ENCODE assay signal across 22 cellular contexts in the genomic region with DNA sequence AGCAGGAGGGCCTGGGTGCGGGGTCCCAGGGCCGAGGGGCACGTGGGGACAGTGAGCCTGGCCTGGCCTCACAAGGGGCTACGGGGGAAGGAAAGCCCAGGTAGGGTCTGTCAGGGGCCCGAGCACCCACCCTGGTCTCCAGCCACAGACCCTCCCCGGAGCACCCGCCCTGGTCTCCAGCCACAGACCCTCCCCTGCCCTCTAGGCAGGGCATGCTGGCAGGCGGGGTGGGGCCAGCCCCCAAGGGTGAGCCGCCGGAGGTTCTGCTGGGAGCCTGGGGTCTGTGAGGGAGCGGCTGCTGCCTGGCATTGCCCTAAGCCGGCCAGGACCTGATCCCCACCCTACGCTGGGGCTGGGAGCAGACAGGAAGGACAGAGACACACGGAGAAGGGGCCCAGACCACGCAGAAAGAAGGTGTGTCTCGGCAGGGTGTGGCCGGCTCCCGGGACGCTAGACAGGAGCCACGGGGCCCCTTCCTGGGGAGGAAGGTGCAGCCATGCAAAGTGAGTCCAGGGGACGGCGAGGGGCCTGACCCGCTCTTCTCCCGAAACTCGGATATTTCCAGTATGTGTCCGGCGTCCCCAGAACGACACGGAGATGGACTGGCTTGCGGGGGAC. TPM values are rescaled to one million over a fixed set of nuclear protein-coding genes. Genes with fewer than 3 reads are reported as not detected.
DNase-seq lines count a peak whose midpoint lies in the region; ATAC-seq and TF ChIP-seq lines count a peak whose summit lies in the region.
"Had no signal": no experiment of that assay in that cellular context is flagged by ENCODE, and none has a peak within 500 bp of the region (broad histone marks: within the 10 kb centered on the region; RNA-seq: fewer than 3 reads in every experiment).

No MANE protein-coding gene starts in this region.

- no peaks in the 10 kb centered on the region for H3K9me2 ChIP-seq in hepatocyte (replicated peaks; ENCODE audit: insufficient read depth)

- H3K4me3 ChIP-seq in left ventricle myocardium inferior = peak overlapping the region; percentile 23
- no peak overlapping the region for H3K4me3 ChIP-seq in heart right ventricle
- no peak overlapping the region for H3K4me3 ChIP-seq in NT2/D1 (ENCODE audit: insufficient read length, low read depth)
- no peak overlapping the region for H3K4me3 ChIP-seq in hepatocyte
- H3K4me3 ChIP-seq: BLaER1 treated with 17β-estradiol and CSF1 and Interleukin-3, amounts not matched to agents 10 nM and 100 nM; GM12878; GM23338 had no signal

- H3K27ac ChIP-seq in left ventricle myocardium inferior (replicated peaks) (no peak overlapping the region), heart right ventricle (peak overlapping the region in 1 of 10 donors; percentile 53), hepatocyte (peak overlapping the region; percentile 83)
- H3K27ac ChIP-seq: BLaER1 treated with 17β-estradiol and CSF1 and Interleukin-3, amounts not matched to agents 10 nM and 100 nM had no signal

- H3K27me3 ChIP-seq in left ventricle myocardium inferior (ENCODE audit: low read depth) (peaks cover 40% of the 10 kb centered on the region), heart right ventricle (peaks cover 0 to 38% (median 9%) of the 10 kb centered on the region in 7 donors), NT2/D1 (ENCODE audit: insufficient read depth, insufficient read length) (no peaks in the 10 kb centered on the region), hepatocyte (no peaks in the 10 kb centered on the region)

- peaks cover 38% of the 10 kb centered on the region for H3K4me1 ChIP-seq in left ventricle myocardium inferior
- H3K4me1 ChIP-seq in heart right ventricle = peaks cover 2 to 37% (median 13%) of the 10 kb centered on the region in 9 donors
- peaks cover 25% of the 10 kb centered on the region for H3K4me1 ChIP-seq in NT2/D1 (ENCODE audit: insufficient read depth, insufficient read length)
- peaks cover 14% of the 10 kb centered on the region for H3K4me1 ChIP-seq in hepatocyte (ENCODE audit: insufficient read depth)

- intact Hi-C loops in left ventricle myocardium inferior (cut with micrococcal nuclease) (no loop called here), heart right ventricle (cut with DNase I) (no loop called here), sciatic nerve (cut with DNase I) (no loop called here)

- ATAC-seq in heart right ventricle (no peak), sciatic nerve (peak; percentile 1), HG03565 (IDR thresholded peaks at IDR 0.05; ENCODE audit: unreplicated experiment) (no peak)
- ATAC-seq: GM12878, GM23338, HCT116, PC-3 had no signal

- WGBS in heart right ventricle, 2 donors = 73 to 77% methylated on average over 30 of the region's 30 CpGs
- WGBS in hepatocyte (ENCODE audit: low lambda C conversion rate, missing lambda C conversion rate) = 82% methylated on average over 24 of the region's 30 CpGs

- H3K36me3 ChIP-seq in left ventricle myocardium inferior = peaks cover 9% of the 10 kb centered on the region
- H3K36me3 ChIP-seq in heart right ventricle = peaks cover 0 to 10% (median 0%) of the 10 kb centered on the region in 9 donors
- H3K36me3 ChIP-seq in NT2/D1 (ENCODE audit: insufficient read depth, insufficient read length, low read length) = peaks cover 9% of the 10 kb centered on the region
- no peaks in the 10 kb centered on the region for H3K36me3 ChIP-seq in hepatocyte (replicated peaks; ENCODE audit: insufficient read depth, low read depth)

- H3K9me3 ChIP-seq in left ventricle myocardium inferior (replicated peaks) (no peaks in the 10 kb centered on the region), heart right ventricle (no peaks in the 10 kb centered on the region), NT2/D1 (ENCODE audit: insufficient read depth, low read length) (no peaks in the 10 kb centered on the region), hepatocyte (ENCODE audit: low read depth) (no peaks in the 10 kb centered on the region)
- H3K9me3 ChIP-seq: BLaER1 treated with 17β-estradiol and CSF1 and Interleukin-3, amounts not matched to agents 10 nM and 100 nM had no signal

- peak overlapping the region; percentile 62 for H3K4me2 ChIP-seq in hepatocyte
- H3K4me2 ChIP-seq: BLaER1 treated with 17β-estradiol and CSF1 and Interleukin-3, amounts not matched to agents 10 nM and 100 nM; GM23338 had no signal

- H3K79me2 ChIP-seq in hepatocyte = no peaks in the 10 kb centered on the region

- TF ChIP-seq CTCF in left ventricle myocardium inferior (IDR thresholded peaks at IDR 0.05; ENCODE audit: borderline replicate concordance) (no peak), heart right ventricle (IDR thresholded peaks at IDR 0.05) (no peak), hepatocyte (IDR thresholded peaks at IDR 0.05; ENCODE audit: poor library complexity) (no peak)

- no peak for DNase-seq in left ventricle myocardium inferior
- DNase-seq in heart right ventricle = no peak
- no peak for DNase-seq in NT2/D1 (ENCODE audit: low read depth, low spot score)
- DNase-seq in hepatocyte (ENCODE audit: low spot score) = no peak
- DNase-seq in sciatic nerve (ENCODE audit: low spot score) = no peak
- no peak for DNase-seq in NAMALWA (ENCODE audit: low spot score)
- DNase-seq: 8988T; CD4-positive, alpha-beta memory T cell; DND-41; IMR-90; NCI-H1105 treated with DMSO at 0.1 percent for 48 hours; NCI-H2029 treated with DMSO at 0.1 percent for 48 hours; NCI-H2171; NCI-H446 treated with DMSO at 0.1 percent for 48 hours; NCI-H526 treated with DMSO at 0.1 percent for 48 hours; PC-3; RPMI8226 had no signal

- no peak overlapping the region for H2AFZ ChIP-seq in hepatocyte
- H2AFZ ChIP-seq: GM23338 had no signal

- H3K9ac ChIP-seq in NT2/D1 (ENCODE audit: insufficient read length, low read depth) = peak overlapping the region; percentile 53

- H4K20me1 ChIP-seq in hepatocyte (ENCODE audit: insufficient read depth, poor library complexity, severe bottlenecking) = no peaks in the 10 kb centered on the region

RNA-seq across cellular contexts. Expression of gene UTS2R, which starts 15.4 kb away (rescaled TPM):
- 1.4 TPM for total RNA-seq in left ventricle myocardium inferior
- total RNA-seq in heart right ventricle = 1 to 10 TPM in 7 of 10 donors, under 1 TPM in 3; 0.42 to 5.9 (median 1.4) TPM
- polyA plus RNA-seq in heart right ventricle = under 1 TPM in 1 of 2 donors, not detected in 1; 0.04 TPM
- total RNA-seq in hepatocyte = 0.10 TPM in 1 of 2 replicates, not detected in the other
- not detected in 2 replicates for polyA plus RNA-seq in hepatocyte
- not detected for total RNA-seq in sciatic nerve
- total RNA-seq: CD4-positive, alpha-beta memory T cell; IMR-90; PC-3 had no signal
- polyA plus RNA-seq: CD4-positive, alpha-beta memory T cell; GM23338; IMR-90 had no signal

RNA-seq across cellular contexts. Expression of gene TEX19, which starts 27.9 kb away (rescaled TPM):
- not detected for total RNA-seq in left ventricle myocardium inferior
- total RNA-seq in heart right ventricle = not detected
- not detected for polyA plus RNA-seq in heart right ventricle
- not detected in 2 replicates for total RNA-seq in hepatocyte
- polyA plus RNA-seq in hepatocyte = not detected in 2 replicates
- total RNA-seq in sciatic nerve = not detected
- total RNA-seq: CD4-positive, alpha-beta memory T cell had no signal
- polyA plus RNA-seq: CD4-positive, alpha-beta memory T cell had no signal

RNA-seq across cellular contexts. Expression of gene HEXD, which starts 31.2 kb away (rescaled TPM):
- total RNA-seq in left ventricle myocardium inferior (14.1 TPM), heart right ventricle (10 to 100 TPM in 8 of 10 donors, 1 to 10 TPM in 2; 9.4 to 22.2 (median 12.8) TPM), hepatocyte (27.7 and 32.6 TPM in 2 replicates), sciatic nerve (43.2 TPM)
- polyA plus RNA-seq in heart right ventricle (10 to 100 TPM; 14.1 to 53.3 TPM), hepatocyte (46.0 and 58.0 TPM in 2 replicates)

RNA-seq across cellular contexts. Expression of gene OGFOD3, which starts 31.4 kb away (rescaled TPM):
- total RNA-seq in left ventricle myocardium inferior (28.0 TPM), heart right ventricle (10 to 100 TPM; 23.3 to 39.4 (median 31.1) TPM), hepatocyte (30.5 and 33.4 TPM in 2 replicates), sciatic nerve (23.5 TPM)
- polyA plus RNA-seq in heart right ventricle (10 to 100 TPM; 26.8 to 31.9 TPM), hepatocyte (25.4 and 25.7 TPM in 2 replicates)

RNA-seq across cellular contexts. Expression of gene SECTM1, which starts 53.4 kb away (rescaled TPM):
- total RNA-seq in left ventricle myocardium inferior (3.9 TPM), heart right ventricle (10 to 100 TPM in 1 of 10 donors, 1 to 10 TPM in 9; 1.7 to 29.9 (median 3.9) TPM), hepatocyte (9.3 and 9.7 TPM in 2 replicates), sciatic nerve (22.2 TPM)
- polyA plus RNA-seq in heart right ventricle (1 to 10 TPM; 2.7 to 3.2 TPM), hepatocyte (9.9 and 15.0 TPM in 2 replicates)
- total RNA-seq: GM12878 had no signal
